ENCODE assay signal across 11 cellular contexts in the genomic region with DNA sequence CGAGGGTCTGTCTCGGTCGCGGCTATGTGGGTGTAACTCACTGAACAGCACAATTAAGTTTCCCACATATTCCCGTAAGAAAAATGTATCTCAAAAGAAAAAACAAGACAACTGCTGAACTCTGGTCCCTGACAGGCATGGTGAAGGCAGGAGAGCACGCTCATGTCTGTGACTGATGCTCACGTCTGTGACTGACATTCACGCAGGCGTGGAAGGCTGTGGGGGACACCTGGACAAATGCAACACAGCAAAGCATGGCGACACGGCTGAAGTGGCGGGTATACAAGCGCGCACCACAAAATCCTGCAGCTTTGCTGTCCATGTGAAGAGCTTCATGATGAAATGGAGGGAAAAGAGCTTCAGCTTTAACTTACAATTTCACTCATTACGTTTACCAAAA. TPM values are rescaled to one million over a fixed set of nuclear protein-coding genes. Genes with fewer than 3 reads are reported as not detected.
DNase-seq lines count a peak whose midpoint lies in the region; ATAC-seq and TF ChIP-seq lines count a peak whose summit lies in the region.
"Had no signal": no experiment of that assay in that cellular context is flagged by ENCODE, and none has a peak within 500 bp of the region (broad histone marks: within the 10 kb centered on the region; RNA-seq: fewer than 3 reads in every experiment).

No MANE protein-coding gene starts in this region.

- H3K36me3 Mint-ChIP-seq in CD4-positive, CD25-positive, alpha-beta regulatory T cell: peaks cover 10% of the 10 kb centered on the region
- H3K36me3 Mint-ChIP-seq in central memory CD8-positive, alpha-beta T cell (ENCODE audit: insufficient read depth): peaks cover 18% of the 10 kb centered on the region
- no peaks in the 10 kb centered on the region for H3K36me3 Mint-ChIP-seq in neural crest cell (ENCODE audit: low read depth)

- H3K79me1 ChIP-seq in IMR-90 (ENCODE audit: low read depth in 1 of 2, low read length in 2 of 2): peaks cover 14 to 85% of the 10 kb centered on the region in 2 experiments

- no peak for DNase-seq in CD4-positive, CD25-positive, alpha-beta regulatory T cell
- DNase-seq in IMR-90: no peak
- DNase-seq in central memory CD8-positive, alpha-beta T cell (ENCODE audit: low spot score in 2 of 2): no peak
- DNase-seq in neural crest cell (ENCODE audit: low read depth, low spot score): no peak
- no peak for DNase-seq in NCI-H82 (lab: John Stamatoyannopoulos, UW)
- DNase-seq in RPMI8226: no peak
- DNase-seq: NCI-H510A; stimulated activated CD4-positive, alpha-beta T cell treated with anti-CD3 and anti-CD28 coated beads, Interleukin-4, amount 100 ng/mL, for 1 hour had no signal

- H3K23ac ChIP-seq in IMR-90 (ENCODE audit: low read depth, low read length): peak overlapping the region; percentile 81

- H2AFZ ChIP-seq in IMR-90 (replicated peaks; ENCODE audit: low read length, poor library complexity): no peak overlapping the region

- no peaks in the 10 kb centered on the region for H3K27me3 Mint-ChIP-seq in CD4-positive, CD25-positive, alpha-beta regulatory T cell
- H3K27me3 Mint-ChIP-seq in central memory CD8-positive, alpha-beta T cell: no peaks in the 10 kb centered on the region
- H3K27me3 Mint-ChIP-seq in neural crest cell (ENCODE audit: low read depth): no peaks in the 10 kb centered on the region

- peaks cover 98% of the 10 kb centered on the region for H4K20me1 ChIP-seq in IMR-90 (ENCODE audit: insufficient read depth, low read length)

- peak overlapping the region in 2 of 3 donors; percentile 81 to 91 for H3K27ac Mint-ChIP-seq in CD4-positive, CD25-positive, alpha-beta regulatory T cell
- no peak overlapping the region for H3K27ac Mint-ChIP-seq in central memory CD8-positive, alpha-beta T cell (ENCODE audit: low read depth)
- peak overlapping the region; percentile 28 for H3K27ac Mint-ChIP-seq in neural crest cell (ENCODE audit: unreplicated experiment)

- no peaks in the 10 kb centered on the region for H3K27me3 ChIP-seq in CD4-positive, CD25-positive, alpha-beta regulatory T cell (ENCODE audit: control insufficient read depth, insufficient read depth, low read length)
- H3K27me3 ChIP-seq in IMR-90 (ENCODE audit: control insufficient read depth, insufficient read depth, low read length): no peaks in the 10 kb centered on the region
- H3K27me3 ChIP-seq: suprapubic skin had no signal

- H3K4me1 Mint-ChIP-seq in CD4-positive, CD25-positive, alpha-beta regulatory T cell: peaks cover 16 to 87% (median 65%) of the 10 kb centered on the region in 4 donors
- H3K4me1 Mint-ChIP-seq in central memory CD8-positive, alpha-beta T cell: peaks cover 77% of the 10 kb centered on the region
- H3K4me1 Mint-ChIP-seq in neural crest cell: peaks cover 61% of the 10 kb centered on the region

- dilution Hi-C loops in IMR-90 (cut with HindIII; ENCODE audit: low sequenced_read_pairs, unreplicated experiment): no loop called here

- no peak overlapping the region for H4K8ac ChIP-seq in IMR-90 (ENCODE audit: low read depth in 2 of 2, low read length in 2 of 2)

- peak overlapping the region; percentile 66; the same call in 1 of the 2 replicates for H2BK120ac ChIP-seq in IMR-90 (ENCODE audit: low read depth, low read length)

- peak overlapping the region; percentile 36 for H2BK5ac ChIP-seq in IMR-90 (ENCODE audit: low read depth, low read length, poor library complexity, severe bottlenecking)

- no peak overlapping the region for H2AK9ac ChIP-seq in IMR-90 (replicated peaks; ENCODE audit: low read depth, low read length, poor library complexity)

- H3K4me1 ChIP-seq in CD4-positive, CD25-positive, alpha-beta regulatory T cell (ENCODE audit: control insufficient read depth, insufficient read depth, low read length, poor library complexity, severe bottlenecking): peaks cover 74% of the 10 kb centered on the region
- peaks cover 41% of the 10 kb centered on the region for H3K4me1 ChIP-seq in IMR-90 (ENCODE audit: control insufficient read depth, insufficient read depth, low read length)

- no peak overlapping the region for H3K9ac ChIP-seq in IMR-90 (ENCODE audit: low read depth, low read length)

- no peak for TF ChIP-seq RAD21 in IMR-90 (IDR thresholded peaks at IDR 0.05; ENCODE audit: low read length)

- H3K4me3 Mint-ChIP-seq in CD4-positive, CD25-positive, alpha-beta regulatory T cell: peak overlapping the region in 3 of 4 donors; percentile 82 to 88 (median 85)
- peak overlapping the region; percentile 62 for H3K4me3 Mint-ChIP-seq in central memory CD8-positive, alpha-beta T cell
- H3K4me3 Mint-ChIP-seq in neural crest cell: peak overlapping the region; percentile 21

- no peak overlapping the region for H3K18ac ChIP-seq in IMR-90 (ENCODE audit: low read depth, low read length)

- no peaks in the 10 kb centered on the region for H3K9me3 ChIP-seq in CD4-positive, CD25-positive, alpha-beta regulatory T cell (ENCODE audit: control insufficient read depth in 2 of 2, low read length in 2 of 2)
- no peaks in the 10 kb centered on the region for H3K9me3 ChIP-seq in IMR-90 (ENCODE audit: control insufficient read depth, insufficient read depth, low read length)
- H3K9me3 ChIP-seq: suprapubic skin had no signal

- no peak overlapping the region for H3K56ac ChIP-seq in IMR-90 (ENCODE audit: extremely low read depth, insufficient read depth, low read length)

- in situ Hi-C loops in IMR-90 (cut with MboI; ENCODE audit: low sequenced_read_pairs): no loop called here

- H3K4me2 ChIP-seq in IMR-90 (ENCODE audit: low read depth, low read length): no peak overlapping the region

- peak overlapping the region; percentile 87 for H2AK5ac ChIP-seq in IMR-90 (ENCODE audit: low read depth, low read length)

- CTCF ChIA-PET in IMR-90 (lab: Yijun Ruan, JAX): no interaction called here

- H4K91ac ChIP-seq in IMR-90 (ENCODE audit: insufficient read depth, low read depth, low read length): 0 out of 2 replicates have a peak overlapping the region, but pooled peaks have one; percentile 40

- H3K9me1 ChIP-seq in IMR-90 (ENCODE audit: insufficient read depth, low read length): peaks cover 54% of the 10 kb centered on the region

- BruUV-seq in IMR-90 (replicated peaks; lab: Mats Ljungman, UMichigan): no TSS peak

- POLR2A ChIA-PET in IMR-90 (lab: Charles Lee; ENCODE audit: unreplicated experiment): no interaction called here

- intact Hi-C loops in IMR-90 (cut with micrococcal nuclease): no loop called here

- no peak overlapping the region for H4K5ac ChIP-seq in IMR-90 (ENCODE audit: low read depth, low read length)

- H3K4me3 ChIP-seq in CD4-positive, CD25-positive, alpha-beta regulatory T cell (ENCODE audit: low read depth, low read length): peak overlapping the region; percentile 27
- H3K4me3 ChIP-seq in IMR-90 (ENCODE audit: insufficient read depth, low read depth, low read length): no peak overlapping the region
- H3K4me3 ChIP-seq: suprapubic skin had no signal

- H3K27ac ChIP-seq in CD4-positive, CD25-positive, alpha-beta regulatory T cell (ENCODE audit: insufficient read depth, low read length, poor library complexity, severe bottlenecking): peak overlapping the region; percentile 67
- peak overlapping the region; percentile 50; the same call in 1 of the 2 replicates for H3K27ac ChIP-seq in IMR-90 (ENCODE audit: insufficient read depth, low read length)

- H2BK20ac ChIP-seq in IMR-90 (ENCODE audit: low read depth, low read length): 0 out of 2 replicates have a peak overlapping the region, but pooled peaks have one; percentile 33

- H2BK15ac ChIP-seq in IMR-90 (ENCODE audit: low read depth, low read length): peak overlapping the region; percentile 79; the same call in 2 of the 3 replicates

- H3K14ac ChIP-seq in IMR-90 (replicated peaks; ENCODE audit: low read depth, low read length): peak overlapping the region; percentile 39; the same call in 1 of the 2 replicates

- no peak for ATAC-seq in CD4-positive, CD25-positive, alpha-beta regulatory T cell (ENCODE audit: low read depth in 2 of 2)
- no peak for ATAC-seq in IMR-90 (ENCODE audit: low read depth)
- no peak for ATAC-seq in central memory CD8-positive, alpha-beta T cell (replicated peaks; ENCODE audit: extremely low read depth, poor library complexity, severe bottlenecking)
- ATAC-seq in GM19395 (IDR thresholded peaks at IDR 0.05; ENCODE audit: unreplicated experiment): no peak
- no peak for ATAC-seq in GM19351 (IDR thresholded peaks at IDR 0.05; ENCODE audit: unreplicated experiment)

- TF ChIP-seq CTCF in IMR-90 (conservative IDR thresholded peaks at IDR 0.05; ENCODE audit: low read depth, low read length): no peak
- TF ChIP-seq CTCF in neural crest cell (conservative IDR thresholded peaks at IDR 0.05): no peak

- TF ChIP-seq POLR2A in IMR-90 (IDR thresholded peaks at IDR 0.05; ENCODE audit: low read depth, low read length): no peak

- peaks cover 30% of the 10 kb centered on the region for H3K36me3 ChIP-seq in CD4-positive, CD25-positive, alpha-beta regulatory T cell (ENCODE audit: control insufficient read depth, insufficient read depth, low read length)
- peaks cover 28% of the 10 kb centered on the region for H3K36me3 ChIP-seq in IMR-90 (ENCODE audit: control insufficient read depth, insufficient read depth, low read length)

- 83% methylated on average over 3 of the region's 15 CpGs; no CpG with 5 or more reads in 1 of the 2 experiments for WGBS in IMR-90 (ENCODE audit: extremely low coverage in 2 of 2, insufficient read length in 1 of 2), 2 experiments

- no peaks in the 10 kb centered on the region for H3K9me3 Mint-ChIP-seq in CD4-positive, CD25-positive, alpha-beta regulatory T cell
- no peaks in the 10 kb centered on the region for H3K9me3 Mint-ChIP-seq in central memory CD8-positive, alpha-beta T cell
- no peaks in the 10 kb centered on the region for H3K9me3 Mint-ChIP-seq in neural crest cell

- H3K4ac ChIP-seq in IMR-90 (ENCODE audit: low read depth, low read length): peak overlapping the region; percentile 68

RNA-seq across cellular contexts. Expression of a gene that starts 6.0 kb away (rescaled TPM):
- 98.3 TPM for total RNA-seq in CD4-positive, CD25-positive, alpha-beta regulatory T cell
- 100 to 1,000 TPM in 1 of 4 donors, 10 to 100 TPM in 3; 78.5 to 100 (median 95.1) TPM for polyA plus RNA-seq in CD4-positive, CD25-positive, alpha-beta regulatory T cell
- total RNA-seq in IMR-90 (2012; rRNA removed) (194 and 230 TPM in 2 replicates), neural crest cell (164 and 169 TPM in 2 replicates)
- polyA plus RNA-seq in IMR-90 (2012; rRNA removed): 156 and 167 TPM in 2 replicates
- 112 and 137 TPM in 2 replicates for polyA plus RNA-seq in IMR-90 (2012; cell fraction: cytosol; rRNA removed)
- polyA plus RNA-seq in IMR-90 (2012; cell fraction: nucleus; rRNA removed; ENCODE audit: low replicate concordance): 67.9 and 125 TPM in 2 replicates

RNA-seq across cellular contexts. Expression of a gene that starts 49.6 kb away (rescaled TPM):
- 65.8 TPM for total RNA-seq in CD4-positive, CD25-positive, alpha-beta regulatory T cell
- 10 to 100 TPM; 76.3 to 88.9 (median 80.2) TPM for polyA plus RNA-seq in CD4-positive, CD25-positive, alpha-beta regulatory T cell
- total RNA-seq in IMR-90 (2012; rRNA removed) (64.9 and 103 TPM in 2 replicates), neural crest cell (92.1 and 97.7 TPM in 2 replicates)
- 101 and 104 TPM in 2 replicates for polyA plus RNA-seq in IMR-90 (2012; rRNA removed)
- 73.7 and 82.6 TPM in 2 replicates for polyA plus RNA-seq in IMR-90 (2012; cell fraction: cytosol; rRNA removed)
- 23.5 and 36.3 TPM in 2 replicates for polyA plus RNA-seq in IMR-90 (2012; cell fraction: nucleus; rRNA removed; ENCODE audit: low replicate concordance)

RNA-seq across cellular contexts. Expression of a gene that starts 53.2 kb away (rescaled TPM):
- 411 TPM for total RNA-seq in CD4-positive, CD25-positive, alpha-beta regulatory T cell
- polyA plus RNA-seq in CD4-positive, CD25-positive, alpha-beta regulatory T cell: 100 to 1,000 TPM; 415 to 519 (median 446) TPM
- total RNA-seq in IMR-90 (2012; rRNA removed) (not detected in 2 replicates), neural crest cell (0.84 and 0.89 TPM in 2 replicates)
- polyA plus RNA-seq in IMR-90 (2012; rRNA removed): 0.14 TPM in 1 of 2 replicates, not detected in the other
- polyA plus RNA-seq in IMR-90 (2012; cell fraction: cytosol; rRNA removed): 0.06 and 0.15 TPM in 2 replicates
- 0.07 TPM in 1 of 2 replicates, not detected in the other for polyA plus RNA-seq in IMR-90 (2012; cell fraction: nucleus; rRNA removed; ENCODE audit: low replicate concordance)

Comparison
In these comparisons a context has a peak if more than half of its experiments do, and no peak if none do; other contexts are left out.
1. H3K4me3 Mint-ChIP-seq: peak in every context shown above with its lines; median percentile 85 in CD4-positive, CD25-positive, alpha-beta regulatory T cell; 62 in central memory CD8-positive, alpha-beta T cell; 21 in neural crest cell.
2. RNA of a gene that starts 53.2 kb away (total RNA-seq): 411 TPM in CD4-positive, CD25-positive, alpha-beta regulatory T cell (single experiment); 0.84 to 0.89 TPM in neural crest cell and not detected in IMR-90; every median in the first group is over 100 times any median in the second.